8 cellular contexts compared by ENCODE assay signal in genomic region chr12:131295559-131295958, GRCh38.
DNase-seq lines count a peak whose midpoint lies in the region; ATAC-seq and TF ChIP-seq lines count a peak whose summit lies in the region.
"Not testable (repeated sequence)": the region's sequence is repeated elsewhere in the genome, so short reads cannot be mapped to it uniquely, and the experiment has no call there.

No MANE protein-coding gene starts in this region.

- WGBS in H9 (ENCODE audit: extremely low coverage, insufficient read length, low lambda C conversion rate), result no CpG with 5 or more reads among the region's 17 CpGs
- WGBS in prostate gland, result 84% methylated on average over 16 of the region's 17 CpGs

- not testable (repeated sequence) for H3K9me3 ChIP-seq in H9 (ENCODE audit: control insufficient read depth, low read depth, low read length); prostate gland

- not testable (repeated sequence) for H3K14ac ChIP-seq in H9 (ENCODE audit: insufficient read depth, low read length)

- H2BK5ac ChIP-seq in H9 (ENCODE audit: insufficient read length, low read length), result not testable (repeated sequence)

- not testable (repeated sequence) for H3K23me2 ChIP-seq in H9 (ENCODE audit: insufficient read length, low read depth, low read length, poor library complexity, severe bottlenecking)

- not testable (repeated sequence) for H2BK12ac ChIP-seq in H9 (ENCODE audit: insufficient read length, low read depth, low read length)

- H4K20me1 ChIP-seq in H9 (ENCODE audit: control insufficient read depth, insufficient read depth, insufficient read length), result not testable (repeated sequence)

- H3K18ac ChIP-seq in H9 (ENCODE audit: insufficient read length, low read depth, low read length), result not testable (repeated sequence)

- not testable (repeated sequence) for H2BK120ac ChIP-seq in H9 (ENCODE audit: low read depth, low read length, poor library complexity, severe bottlenecking)

- not testable (repeated sequence) for H2BK20ac ChIP-seq in H9 (ENCODE audit: low read depth, low read length, poor library complexity, severe bottlenecking)

- not testable (repeated sequence) for TF ChIP-seq CTCF in H9 (conservative IDR thresholded peaks at IDR 0.05); neural crest cell (conservative IDR thresholded peaks at IDR 0.05); prostate gland (IDR thresholded peaks at IDR 0.05)

- not testable (repeated sequence) for H3K56ac ChIP-seq in H9 (ENCODE audit: insufficient read length, low read depth, low read length)

- not testable (repeated sequence) for H2BK15ac ChIP-seq in H9 (ENCODE audit: low read depth, low read length)

- not testable (repeated sequence) for H3K27ac Mint-ChIP-seq in H9; activated T-helper 2 cell treated with anti-CD3 and anti-CD28 coated beads, Interferon-gamma antibody, Interleukin-2, Interleukin-4, amounts not matched to agents 10 μg/mL and 5 μg/mL and 100 μg/mL, durations not matched to agents 14 hours and 24 hours and 36 hours
- peak overlapping the region; percentile 62 for H3K27ac Mint-ChIP-seq in neural crest cell (ENCODE audit: unreplicated experiment)

- H4K91ac ChIP-seq in H9 (ENCODE audit: insufficient read length, low read depth, low read length), result not testable (repeated sequence)

- not testable (repeated sequence) for H3K79me2 ChIP-seq in H9 (ENCODE audit: insufficient read depth, low read length)

- H3T11ph ChIP-seq in H9 (ENCODE audit: low read length), result not testable (repeated sequence)

- DNase-seq in H9 (peak; percentile 29), ecto neural progenitor cell (ENCODE audit: low spot score) (peak; percentile 45), cardiac septum (ENCODE audit: low spot score) (peak; percentile 46), left lobe of liver (ENCODE audit: low spot score) (peak; percentile 42), prostate gland (ENCODE audit: low spot score) (peak; percentile 0)
- DNase-seq in activated CD8-positive, alpha-beta memory T cell treated with anti-CD3 and anti-CD28 coated beads for 24 hours, result peak; percentile 28
- peak; percentile 6 for DNase-seq in activated T-helper 2 cell treated with anti-CD3 and anti-CD28 coated beads, Interferon-gamma antibody, Interleukin-2, Interleukin-4, amounts not matched to agents 10 μg/mL and 5 μg/mL and 100 μg/mL, durations not matched to agents 14 hours and 24 hours and 36 hours (ENCODE audit: low spot score)
- not testable (repeated sequence) for DNase-seq in neural crest cell (ENCODE audit: low read depth, low spot score)

- not testable (repeated sequence) for H3K79me1 ChIP-seq in H9 (ENCODE audit: insufficient read depth, low read depth, low read length, poor library complexity, severe bottlenecking)

- H3K4me1 Mint-ChIP-seq in H9; activated T-helper 2 cell treated with anti-CD3 and anti-CD28 coated beads, Interferon-gamma antibody, Interleukin-2, Interleukin-4, amounts not matched to agents 10 μg/mL and 5 μg/mL and 100 μg/mL, durations not matched to agents 14 hours and 24 hours and 36 hours (ENCODE audit: low read depth): not testable (repeated sequence)
- peaks cover 26% of the 10 kb centered on the region for H3K4me1 Mint-ChIP-seq in neural crest cell

- H3K9ac ChIP-seq in H9 (ENCODE audit: extremely low read depth, insufficient read length, low read length), result not testable (repeated sequence)

- H4K5ac ChIP-seq in H9 (ENCODE audit: insufficient read length, low read depth, low read length), result not testable (repeated sequence)

- H3K4me3 ChIP-seq in prostate gland, result not testable (repeated sequence)

- H3K4ac ChIP-seq in H9 (ENCODE audit: low read depth, low read length), result not testable (repeated sequence)

- H2AK5ac ChIP-seq in H9 (ENCODE audit: insufficient read length, low read length), result not testable (repeated sequence)

- not testable (repeated sequence) for H3K23ac ChIP-seq in H9 (ENCODE audit: insufficient read length, low read depth, low read length)

- H2AFZ ChIP-seq in H9 (ENCODE audit: low read length), result not testable (repeated sequence)

- TF ChIP-seq POLR2A in prostate gland (IDR thresholded peaks at IDR 0.05), result not testable (repeated sequence)

- not testable (repeated sequence) for H3K4me3 Mint-ChIP-seq in H9; activated T-helper 2 cell treated with anti-CD3 and anti-CD28 coated beads, Interferon-gamma antibody, Interleukin-2, Interleukin-4, amounts not matched to agents 10 μg/mL and 5 μg/mL and 100 μg/mL, durations not matched to agents 14 hours and 24 hours and 36 hours (ENCODE audit: low read depth); neural crest cell

- H4K8ac ChIP-seq in H9 (replicated peaks; ENCODE audit: insufficient read length, low read depth, low read length), result not testable (repeated sequence)

- H3K36me3 ChIP-seq in prostate gland, result not testable (repeated sequence)

- not testable (repeated sequence) for H3K27me3 ChIP-seq in H9 (ENCODE audit: insufficient read depth, low read length); prostate gland (replicated peaks; ENCODE audit: insufficient read depth)

- H3K9me3 Mint-ChIP-seq in H9; activated T-helper 2 cell treated with anti-CD3 and anti-CD28 coated beads, Interferon-gamma antibody, Interleukin-2, Interleukin-4, amounts not matched to agents 10 μg/mL and 5 μg/mL and 100 μg/mL, durations not matched to agents 14 hours and 24 hours and 36 hours; neural crest cell: not testable (repeated sequence)

- not testable (repeated sequence) for H3K4me1 ChIP-seq in H9 (ENCODE audit: insufficient read depth, low read length); prostate gland (replicated peaks)

- ATAC-seq in left lobe of liver, result not testable (repeated sequence)

- not testable (repeated sequence) for H3K36me3 Mint-ChIP-seq in H9 (ENCODE audit: insufficient read depth in 1 of 3, low read depth in 3 of 3); activated T-helper 2 cell treated with anti-CD3 and anti-CD28 coated beads, Interferon-gamma antibody, Interleukin-2, Interleukin-4, amounts not matched to agents 10 μg/mL and 5 μg/mL and 100 μg/mL, durations not matched to agents 14 hours and 24 hours and 36 hours (ENCODE audit: low read depth); neural crest cell (ENCODE audit: low read depth)

- not testable (repeated sequence) for H3K27ac ChIP-seq in H9 (ENCODE audit: insufficient read length, low read depth, low read length); prostate gland

- not testable (repeated sequence) for H3K27me3 Mint-ChIP-seq in H9 (ENCODE audit: low read depth); activated T-helper 2 cell treated with anti-CD3 and anti-CD28 coated beads, Interferon-gamma antibody, Interleukin-2, Interleukin-4, amounts not matched to agents 10 μg/mL and 5 μg/mL and 100 μg/mL, durations not matched to agents 14 hours and 24 hours and 36 hours (ENCODE audit: low read depth); neural crest cell (ENCODE audit: low read depth)

- intact Hi-C loops in activated T-helper 2 cell treated with anti-CD3 and anti-CD28 coated beads, Interferon-gamma antibody, Interleukin-2, Interleukin-4, amounts not matched to agents 10 μg/mL and 5 μg/mL and 100 μg/mL, durations not matched to agents 14 hours and 24 hours and 36 hours (cut with micrococcal nuclease); cardiac septum (cut with DNase I); prostate gland (cut with DNase I): not testable (repeated sequence)

- not testable (repeated sequence) for H3K4me2 ChIP-seq in H9 (ENCODE audit: insufficient read depth, insufficient read length, low read length)
